Comparison of ENCODE assay signal across 1 cellular context in the genomic region with DNA sequence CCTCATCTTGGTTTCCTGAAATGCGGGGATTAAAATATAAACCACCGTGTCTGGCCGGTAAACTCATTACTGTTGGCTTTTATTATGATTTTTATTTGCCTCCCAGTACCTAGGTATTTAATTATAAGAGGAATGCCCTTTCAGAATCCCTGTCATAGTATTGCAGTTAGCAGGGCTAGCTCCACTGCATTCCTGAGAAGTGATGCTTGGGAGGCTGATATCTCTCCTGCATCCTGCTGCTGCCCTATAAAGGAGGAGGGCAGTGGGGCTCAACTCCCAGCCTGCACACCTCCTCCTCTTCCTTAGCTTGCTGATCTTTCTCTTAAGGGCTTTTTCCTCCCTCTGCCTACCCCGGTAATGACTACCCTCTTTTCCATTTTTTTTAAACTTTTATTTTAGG.
TF ChIP-seq lines count a peak whose summit lies in the region.

No MANE protein-coding gene starts in this region.

TF ChIP-seq in GM23338, 12 proteins besides CTCF, POLR2A, EP300 and RAD21 (continued from another document):
- TF ChIP-seq, protein P1, sequence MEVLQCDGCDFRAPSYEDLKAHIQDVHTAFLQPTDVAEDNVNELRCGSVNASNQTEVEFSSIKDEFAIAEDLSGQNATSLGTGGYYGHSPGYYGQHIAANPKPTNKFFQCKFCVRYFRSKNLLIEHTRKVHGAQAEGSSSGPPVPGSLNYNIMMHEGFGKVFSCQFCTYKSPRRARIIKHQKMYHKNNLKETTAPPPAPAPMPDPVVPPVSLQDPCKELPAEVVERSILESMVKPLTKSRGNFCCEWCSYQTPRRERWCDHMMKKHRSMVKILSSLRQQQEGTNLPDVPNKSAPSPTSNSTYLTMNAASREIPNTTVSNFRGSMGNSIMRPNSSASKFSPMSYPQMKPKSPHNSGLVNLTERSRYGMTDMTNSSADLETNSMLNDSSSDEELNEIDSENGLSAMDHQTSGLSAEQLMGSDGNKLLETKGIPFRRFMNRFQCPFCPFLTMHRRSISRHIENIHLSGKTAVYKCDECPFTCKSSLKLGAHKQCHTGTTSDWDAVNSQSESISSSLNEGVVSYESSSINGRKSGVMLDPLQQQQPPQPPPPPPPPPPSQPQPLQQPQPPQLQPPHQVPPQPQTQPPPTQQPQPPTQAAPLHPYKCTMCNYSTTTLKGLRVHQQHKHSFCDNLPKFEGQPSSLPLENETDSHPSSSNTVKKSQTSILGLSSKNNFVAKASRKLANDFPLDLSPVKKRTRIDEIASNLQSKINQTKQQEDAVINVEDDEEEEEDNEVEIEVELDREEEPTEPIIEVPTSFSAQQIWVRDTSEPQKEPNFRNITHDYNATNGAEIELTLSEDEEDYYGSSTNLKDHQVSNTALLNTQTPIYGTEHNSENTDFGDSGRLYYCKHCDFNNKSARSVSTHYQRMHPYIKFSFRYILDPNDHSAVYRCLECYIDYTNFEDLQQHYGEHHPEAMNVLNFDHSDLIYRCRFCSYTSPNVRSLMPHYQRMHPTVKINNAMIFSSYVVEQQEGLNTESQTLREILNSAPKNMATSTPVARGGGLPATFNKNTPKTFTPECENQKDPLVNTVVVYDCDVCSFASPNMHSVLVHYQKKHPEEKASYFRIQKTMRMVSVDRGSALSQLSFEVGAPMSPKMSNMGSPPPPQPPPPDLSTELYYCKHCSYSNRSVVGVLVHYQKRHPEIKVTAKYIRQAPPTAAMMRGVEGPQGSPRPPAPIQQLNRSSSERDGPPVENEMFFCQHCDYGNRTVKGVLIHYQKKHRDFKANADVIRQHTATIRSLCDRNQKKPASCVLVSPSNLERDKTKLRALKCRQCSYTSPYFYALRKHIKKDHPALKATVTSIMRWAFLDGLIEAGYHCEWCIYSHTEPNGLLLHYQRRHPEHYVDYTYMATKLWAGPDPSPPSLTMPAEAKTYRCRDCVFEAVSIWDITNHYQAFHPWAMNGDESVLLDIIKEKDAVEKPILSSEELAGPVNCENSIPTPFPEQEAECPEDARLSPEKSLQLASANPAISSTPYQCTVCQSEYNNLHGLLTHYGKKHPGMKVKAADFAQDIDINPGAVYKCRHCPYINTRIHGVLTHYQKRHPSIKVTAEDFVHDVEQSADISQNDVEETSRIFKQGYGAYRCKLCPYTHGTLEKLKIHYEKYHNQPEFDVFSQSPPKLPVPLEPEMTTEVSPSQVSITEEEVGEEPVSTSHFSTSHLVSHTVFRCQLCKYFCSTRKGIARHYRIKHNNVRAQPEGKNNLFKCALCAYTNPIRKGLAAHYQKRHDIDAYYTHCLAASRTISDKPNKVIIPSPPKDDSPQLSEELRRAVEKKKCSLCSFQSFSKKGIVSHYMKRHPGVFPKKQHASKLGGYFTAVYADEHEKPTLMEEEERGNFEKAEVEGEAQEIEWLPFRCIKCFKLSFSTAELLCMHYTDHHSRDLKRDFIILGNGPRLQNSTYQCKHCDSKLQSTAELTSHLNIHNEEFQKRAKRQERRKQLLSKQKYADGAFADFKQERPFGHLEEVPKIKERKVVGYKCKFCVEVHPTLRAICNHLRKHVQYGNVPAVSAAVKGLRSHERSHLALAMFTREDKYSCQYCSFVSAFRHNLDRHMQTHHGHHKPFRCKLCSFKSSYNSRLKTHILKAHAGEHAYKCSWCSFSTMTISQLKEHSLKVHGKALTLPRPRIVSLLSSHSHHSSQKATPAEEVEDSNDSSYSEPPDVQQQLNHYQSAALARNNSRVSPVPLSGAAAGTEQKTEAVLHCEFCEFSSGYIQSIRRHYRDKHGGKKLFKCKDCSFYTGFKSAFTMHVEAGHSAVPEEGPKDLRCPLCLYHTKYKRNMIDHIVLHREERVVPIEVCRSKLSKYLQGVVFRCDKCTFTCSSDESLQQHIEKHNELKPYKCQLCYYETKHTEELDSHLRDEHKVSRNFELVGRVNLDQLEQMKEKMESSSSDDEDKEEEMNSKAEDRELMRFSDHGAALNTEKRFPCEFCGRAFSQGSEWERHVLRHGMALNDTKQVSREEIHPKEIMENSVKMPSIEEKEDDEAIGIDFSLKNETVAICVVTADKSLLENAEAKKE (CRISPR knock-in tag; IDR thresholded peaks at IDR 0.05), result no peak
